19 cellular contexts compared by ENCODE assay signal in the genomic region with DNA sequence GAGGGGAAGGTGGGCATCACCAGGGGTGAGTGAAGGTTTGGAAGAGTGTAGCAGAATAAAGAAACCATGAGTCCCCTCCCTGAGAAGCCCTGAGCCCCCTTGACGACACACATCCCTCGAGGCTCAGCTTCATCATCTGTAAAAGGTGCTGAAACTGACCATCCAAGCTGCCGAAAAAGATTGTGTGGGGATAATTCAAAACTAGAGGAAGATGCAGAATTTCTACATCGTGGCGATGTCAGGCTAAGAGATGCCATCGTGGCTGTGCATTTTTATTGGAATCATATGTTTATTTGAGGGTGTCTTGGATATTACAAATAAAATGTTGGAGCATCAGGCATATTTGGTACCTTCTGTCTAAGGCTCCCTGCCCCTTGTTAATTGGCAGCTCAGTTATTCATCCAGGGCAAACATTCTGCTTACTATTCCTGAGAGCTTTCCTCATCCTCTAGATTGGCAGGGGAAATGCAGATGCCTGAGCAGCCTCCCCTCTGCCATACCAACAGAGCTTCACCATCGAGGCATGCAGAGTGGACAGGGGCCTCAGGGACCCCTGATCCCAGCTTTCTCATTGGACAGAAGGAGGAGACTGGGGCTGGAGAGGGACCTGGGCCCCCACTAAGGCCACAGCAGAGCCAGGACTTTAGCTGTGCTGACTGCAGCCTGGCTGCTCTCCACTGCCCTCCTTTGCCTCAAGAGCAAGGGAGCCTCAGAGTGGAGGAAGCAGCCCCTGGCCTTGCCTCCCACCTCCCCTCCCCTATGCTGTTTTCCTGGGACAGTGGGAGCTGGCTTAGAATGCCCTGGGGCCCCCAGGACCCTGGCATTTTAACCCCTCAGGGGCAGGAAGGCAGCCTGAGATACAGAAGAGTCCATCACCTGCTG. TPM values are rescaled to one million over a fixed set of nuclear protein-coding genes. Genes with fewer than 3 reads are reported as not detected.
"Had no signal": no experiment of that assay in that cellular context is flagged by ENCODE, and none has a peak within 500 bp of the region (broad histone marks: within the 10 kb centered on the region; RNA-seq: fewer than 3 reads in every experiment).

No MANE protein-coding gene starts in this region.

- H3K27me3 Mint-ChIP-seq: activated CD4-positive, alpha-beta T cell treated with anti-CD3 and anti-CD28 coated beads, Interleukin-2, amount 10 ng/mL, durations not matched to agents 24 days and 14 days; activated CD8-positive, alpha-beta memory T cell treated with anti-CD3 and anti-CD28 coated beads, Interleukin-2, amount 10 ng/mL, durations not matched to agents 7 days and 5 days had no signal

- H3K4me3 Mint-ChIP-seq: activated CD4-positive, alpha-beta T cell treated with anti-CD3 and anti-CD28 coated beads, Interleukin-2, amount 10 ng/mL, durations not matched to agents 24 days and 14 days; activated CD8-positive, alpha-beta memory T cell treated with anti-CD3 and anti-CD28 coated beads, Interleukin-2, amount 10 ng/mL, durations not matched to agents 7 days and 5 days; activated naive CD4-positive, alpha-beta T cell treated with anti-CD3 and anti-CD28 coated beads, Interleukin-2, amount 50 U/mL, for 24 hours; activated T-cell treated with anti-CD3 and anti-CD28 coated beads, Interleukin-2, amount 50 U/mL, for 4 hours; immature natural killer cell; natural killer cell treated with Interleukin-12 subunit alpha and Interleukin-12 subunit beta and Interleukin-15 and Interleukin-18, amount 100 ng/mL, for 72 hours had no signal

- H3K9me3 Mint-ChIP-seq: activated CD4-positive, alpha-beta T cell treated with anti-CD3 and anti-CD28 coated beads, Interleukin-2, amount 10 ng/mL, durations not matched to agents 24 days and 14 days; activated naive CD4-positive, alpha-beta T cell treated with anti-CD3 and anti-CD28 coated beads, Interleukin-2, amount 50 U/mL, for 24 hours; activated T-cell treated with anti-CD3 and anti-CD28 coated beads, Interleukin-2, amount 50 U/mL, for 4 hours; immature natural killer cell; natural killer cell treated with Interleukin-12 subunit alpha and Interleukin-12 subunit beta and Interleukin-15 and Interleukin-18, amount 100 ng/mL, for 72 hours had no signal

- H3K4me1 ChIP-seq: vagina had no signal

- H3K9ac ChIP-seq: SK-N-SH had no signal

- ATAC-seq: activated CD8-positive, alpha-beta memory T cell treated with anti-CD3 and anti-CD28 coated beads, Interleukin-2, amount 10 ng/mL, durations not matched to agents 7 days and 5 days; activated T-cell treated with anti-CD3 and anti-CD28 coated beads, Interleukin-2, amount 50 U/mL, for 4 hours; left colon; natural killer cell treated with Interleukin-12 subunit alpha and Interleukin-12 subunit beta and Interleukin-15 and Interleukin-18, amount 100 ng/mL, for 72 hours had no signal

- H3K36me3 Mint-ChIP-seq: activated CD8-positive, alpha-beta memory T cell treated with anti-CD3 and anti-CD28 coated beads, Interleukin-2, amount 10 ng/mL, durations not matched to agents 7 days and 5 days; activated naive CD4-positive, alpha-beta T cell treated with anti-CD3 and anti-CD28 coated beads, Interleukin-2, amount 50 U/mL, for 24 hours; immature natural killer cell; natural killer cell treated with Interleukin-12 subunit alpha and Interleukin-12 subunit beta and Interleukin-15 and Interleukin-18, amount 100 ng/mL, for 72 hours had no signal

- H3K27me3 ChIP-seq: brain microvascular endothelial cell, esophagus muscularis mucosa, vagina had no signal

- H3K36me3 ChIP-seq: brain microvascular endothelial cell, esophagus muscularis mucosa, vagina had no signal

- H3K27ac Mint-ChIP-seq: activated CD4-positive, alpha-beta T cell treated with anti-CD3 and anti-CD28 coated beads, Interleukin-2, amount 10 ng/mL, durations not matched to agents 24 days and 14 days; activated CD8-positive, alpha-beta memory T cell treated with anti-CD3 and anti-CD28 coated beads, Interleukin-2, amount 10 ng/mL, durations not matched to agents 7 days and 5 days; activated naive CD4-positive, alpha-beta T cell treated with anti-CD3 and anti-CD28 coated beads, Interleukin-2, amount 50 U/mL, for 24 hours; immature natural killer cell; natural killer cell treated with Interleukin-12 subunit alpha and Interleukin-12 subunit beta and Interleukin-15 and Interleukin-18, amount 100 ng/mL, for 72 hours had no signal

- H3K4me3 ChIP-seq: esophagus muscularis mucosa, vagina had no signal

- H3K27ac ChIP-seq: brain microvascular endothelial cell, esophagus muscularis mucosa, vagina had no signal

- H3K9me3 ChIP-seq: esophagus muscularis mucosa, SK-N-SH, vagina had no signal

- H3K4me2 ChIP-seq: SK-N-SH had no signal

- DNase-seq: activated CD4-positive, alpha-beta T cell treated with anti-CD3 and anti-CD28 coated beads, Interleukin-2, amount 10 ng/mL, durations not matched to agents 24 days and 14 days; activated CD8-positive, alpha-beta memory T cell treated with anti-CD3 and anti-CD28 coated beads, Interleukin-2, amount 10 ng/mL, durations not matched to agents 7 days and 5 days; activated T-cell treated with anti-CD3 and anti-CD28 coated beads, Interleukin-2, amount 50 U/mL, for 4 hours; brain microvascular endothelial cell; cerebellar nuclear complex; dermis blood vessel endothelial cell; glutamatergic neuron; immature natural killer cell; left colon; mammary epithelial cell; SK-N-SH; stimulated activated CD4-positive, alpha-beta T cell treated with anti-CD3 and anti-CD28 coated beads, Interleukin-4, amount 100 ng/mL, for 24 hours had no signal

- H3K4me1 Mint-ChIP-seq: activated CD4-positive, alpha-beta T cell treated with anti-CD3 and anti-CD28 coated beads, Interleukin-2, amount 10 ng/mL, durations not matched to agents 24 days and 14 days; activated CD8-positive, alpha-beta memory T cell treated with anti-CD3 and anti-CD28 coated beads, Interleukin-2, amount 10 ng/mL, durations not matched to agents 7 days and 5 days; activated naive CD4-positive, alpha-beta T cell treated with anti-CD3 and anti-CD28 coated beads, Interleukin-2, amount 50 U/mL, for 24 hours; immature natural killer cell had no signal

RNA-seq across cellular contexts. Expression of gene SERPINA1, which starts 7.0 kb away (rescaled TPM):
- total RNA-seq: fibroblast of villous mesenchyme had no signal

RNA-seq across cellular contexts. Expression of gene SERPINA2, which starts 14.9 kb away (rescaled TPM):
- total RNA-seq: activated CD4-positive, alpha-beta T cell treated with anti-CD3 and anti-CD28 coated beads, Interleukin-2, amount 10 ng/mL, durations not matched to agents 24 days and 14 days; activated CD8-positive, alpha-beta memory T cell treated with anti-CD3 and anti-CD28 coated beads, Interleukin-2, amount 10 ng/mL, durations not matched to agents 7 days and 5 days; activated T-cell treated with anti-CD3 and anti-CD28 coated beads, Interleukin-2, amount 50 U/mL, for 4 hours; dermis blood vessel endothelial cell; esophagus muscularis mucosa; fibroblast of villous mesenchyme; left colon; mammary epithelial cell; natural killer cell treated with Interleukin-12 subunit alpha and Interleukin-12 subunit beta and Interleukin-15 and Interleukin-18, amount 100 ng/mL, for 72 hours; osteoblast; T-helper 1 cell treated with Interleukin-12 subunit alpha and Interleukin-12 subunit beta and Interleukin-4 antibody, amounts not matched to agents 30 ng/mL and 1 ng/mL, for 36 hours; vagina had no signal
- polyA plus RNA-seq: immature natural killer cell, mammary epithelial cell, SK-N-SH had no signal

RNA-seq across cellular contexts. Expression of gene SERPINA6, which starts 58.3 kb away (rescaled TPM):
- total RNA-seq: activated CD4-positive, alpha-beta T cell treated with anti-CD3 and anti-CD28 coated beads, Interleukin-2, amount 10 ng/mL, durations not matched to agents 24 days and 14 days; activated CD8-positive, alpha-beta memory T cell treated with anti-CD3 and anti-CD28 coated beads, Interleukin-2, amount 10 ng/mL, durations not matched to agents 7 days and 5 days; activated T-cell treated with anti-CD3 and anti-CD28 coated beads, Interleukin-2, amount 50 U/mL, for 4 hours; dermis blood vessel endothelial cell; esophagus muscularis mucosa; fibroblast of villous mesenchyme; mammary epithelial cell; natural killer cell treated with Interleukin-12 subunit alpha and Interleukin-12 subunit beta and Interleukin-15 and Interleukin-18, amount 100 ng/mL, for 72 hours; osteoblast; T-helper 1 cell treated with Interleukin-12 subunit alpha and Interleukin-12 subunit beta and Interleukin-4 antibody, amounts not matched to agents 30 ng/mL and 1 ng/mL, for 36 hours; vagina had no signal
- polyA plus RNA-seq: immature natural killer cell had no signal
